Comparison of ENCODE assay signal across 2 cellular contexts in the genomic region with DNA sequence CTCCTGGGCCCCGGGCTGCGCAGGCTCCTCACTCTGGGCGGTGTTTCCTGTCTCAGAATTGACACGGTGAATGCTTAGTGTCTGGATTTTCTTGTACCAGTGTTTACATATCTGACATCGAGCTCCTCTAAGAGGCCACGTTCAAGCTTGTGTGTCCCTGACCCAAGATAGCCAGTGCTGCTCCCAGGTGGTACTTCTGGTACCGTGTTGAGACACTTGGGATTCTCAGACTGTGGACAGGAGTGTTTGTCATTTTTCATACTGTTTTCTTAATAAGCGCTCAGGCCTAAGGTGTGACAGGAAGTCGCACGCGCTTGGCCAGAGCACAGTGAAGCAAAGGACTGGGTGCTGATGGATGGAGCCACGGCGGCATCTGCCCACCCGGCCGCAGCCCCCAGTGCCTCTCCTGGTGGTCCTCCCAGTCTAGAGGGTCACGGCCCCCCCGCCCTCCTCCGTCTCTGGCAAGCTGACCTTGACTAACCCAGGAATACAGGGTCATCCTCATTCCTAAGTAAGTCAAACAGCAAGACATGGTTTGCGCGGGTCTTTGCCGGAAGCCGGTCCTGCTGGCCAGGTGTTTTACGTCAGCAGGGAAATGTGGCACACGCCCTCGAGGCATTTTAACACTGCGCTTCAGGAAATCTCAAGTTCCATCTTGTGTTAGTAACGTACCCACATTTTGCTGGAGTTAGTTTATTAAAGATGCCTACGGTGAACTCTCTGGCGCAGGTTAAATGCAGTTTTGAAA.
TF ChIP-seq lines count a peak whose summit lies in the region.

No MANE protein-coding gene starts in this region.

TF ChIP-seq in HepG2, 621 proteins besides CTCF, POLR2A, EP300 and RAD21 (continues in another document):
- TF ChIP-seq, protein P1, sequence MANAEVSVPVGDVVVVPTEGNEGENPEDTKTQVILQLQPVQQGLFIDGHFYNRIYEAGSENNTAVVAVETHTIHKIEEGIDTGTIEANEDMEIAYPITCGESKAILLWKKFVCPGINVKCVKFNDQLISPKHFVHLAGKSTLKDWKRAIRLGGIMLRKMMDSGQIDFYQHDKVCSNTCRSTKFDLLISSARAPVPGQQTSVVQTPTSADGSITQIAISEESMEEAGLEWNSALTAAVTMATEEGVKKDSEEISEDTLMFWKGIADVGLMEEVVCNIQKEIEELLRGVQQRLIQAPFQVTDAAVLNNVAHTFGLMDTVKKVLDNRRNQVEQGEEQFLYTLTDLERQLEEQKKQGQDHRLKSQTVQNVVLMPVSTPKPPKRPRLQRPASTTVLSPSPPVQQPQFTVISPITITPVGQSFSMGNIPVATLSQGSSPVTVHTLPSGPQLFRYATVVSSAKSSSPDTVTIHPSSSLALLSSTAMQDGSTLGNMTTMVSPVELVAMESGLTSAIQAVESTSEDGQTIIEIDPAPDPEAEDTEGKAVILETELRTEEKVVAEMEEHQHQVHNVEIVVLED (CRISPR knock-in tag; IDR thresholded peaks at IDR 0.05; ENCODE audit: borderline replicate concordance) = no peak
- TF ChIP-seq, protein P2, sequence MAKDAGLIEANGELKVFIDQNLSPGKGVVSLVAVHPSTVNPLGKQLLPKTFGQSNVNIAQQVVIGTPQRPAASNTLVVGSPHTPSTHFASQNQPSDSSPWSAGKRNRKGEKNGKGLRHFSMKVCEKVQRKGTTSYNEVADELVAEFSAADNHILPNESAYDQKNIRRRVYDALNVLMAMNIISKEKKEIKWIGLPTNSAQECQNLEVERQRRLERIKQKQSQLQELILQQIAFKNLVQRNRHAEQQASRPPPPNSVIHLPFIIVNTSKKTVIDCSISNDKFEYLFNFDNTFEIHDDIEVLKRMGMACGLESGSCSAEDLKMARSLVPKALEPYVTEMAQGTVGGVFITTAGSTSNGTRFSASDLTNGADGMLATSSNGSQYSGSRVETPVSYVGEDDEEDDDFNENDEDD (CRISPR knock-in tag; IDR thresholded peaks at IDR 0.05; ENCODE audit: borderline replicate concordance) = no peak
- TF ChIP-seq, protein P3, sequence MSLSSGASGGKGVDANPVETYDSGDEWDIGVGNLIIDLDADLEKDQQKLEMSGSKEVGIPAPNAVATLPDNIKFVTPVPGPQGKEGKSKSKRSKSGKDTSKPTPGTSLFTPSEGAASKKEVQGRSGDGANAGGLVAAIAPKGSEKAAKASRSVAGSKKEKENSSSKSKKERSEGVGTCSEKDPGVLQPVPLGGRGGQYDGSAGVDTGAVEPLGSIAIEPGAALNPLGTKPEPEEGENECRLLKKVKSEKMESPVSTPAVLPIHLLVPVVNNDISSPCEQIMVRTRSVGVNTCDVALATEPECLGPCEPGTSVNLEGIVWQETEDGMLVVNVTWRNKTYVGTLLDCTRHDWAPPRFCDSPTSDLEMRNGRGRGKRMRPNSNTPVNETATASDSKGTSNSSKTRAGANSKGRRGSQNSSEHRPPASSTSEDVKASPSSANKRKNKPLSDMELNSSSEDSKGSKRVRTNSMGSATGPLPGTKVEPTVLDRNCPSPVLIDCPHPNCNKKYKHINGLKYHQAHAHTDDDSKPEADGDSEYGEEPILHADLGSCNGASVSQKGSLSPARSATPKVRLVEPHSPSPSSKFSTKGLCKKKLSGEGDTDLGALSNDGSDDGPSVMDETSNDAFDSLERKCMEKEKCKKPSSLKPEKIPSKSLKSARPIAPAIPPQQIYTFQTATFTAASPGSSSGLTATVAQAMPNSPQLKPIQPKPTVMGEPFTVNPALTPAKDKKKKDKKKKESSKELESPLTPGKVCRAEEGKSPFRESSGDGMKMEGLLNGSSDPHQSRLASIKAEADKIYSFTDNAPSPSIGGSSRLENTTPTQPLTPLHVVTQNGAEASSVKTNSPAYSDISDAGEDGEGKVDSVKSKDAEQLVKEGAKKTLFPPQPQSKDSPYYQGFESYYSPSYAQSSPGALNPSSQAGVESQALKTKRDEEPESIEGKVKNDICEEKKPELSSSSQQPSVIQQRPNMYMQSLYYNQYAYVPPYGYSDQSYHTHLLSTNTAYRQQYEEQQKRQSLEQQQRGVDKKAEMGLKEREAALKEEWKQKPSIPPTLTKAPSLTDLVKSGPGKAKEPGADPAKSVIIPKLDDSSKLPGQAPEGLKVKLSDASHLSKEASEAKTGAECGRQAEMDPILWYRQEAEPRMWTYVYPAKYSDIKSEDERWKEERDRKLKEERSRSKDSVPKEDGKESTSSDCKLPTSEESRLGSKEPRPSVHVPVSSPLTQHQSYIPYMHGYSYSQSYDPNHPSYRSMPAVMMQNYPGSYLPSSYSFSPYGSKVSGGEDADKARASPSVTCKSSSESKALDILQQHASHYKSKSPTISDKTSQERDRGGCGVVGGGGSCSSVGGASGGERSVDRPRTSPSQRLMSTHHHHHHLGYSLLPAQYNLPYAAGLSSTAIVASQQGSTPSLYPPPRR (CRISPR knock-in tag; IDR thresholded peaks at IDR 0.05; ENCODE audit: borderline replicate concordance) = no peak
- TF ChIP-seq, protein P4, sequence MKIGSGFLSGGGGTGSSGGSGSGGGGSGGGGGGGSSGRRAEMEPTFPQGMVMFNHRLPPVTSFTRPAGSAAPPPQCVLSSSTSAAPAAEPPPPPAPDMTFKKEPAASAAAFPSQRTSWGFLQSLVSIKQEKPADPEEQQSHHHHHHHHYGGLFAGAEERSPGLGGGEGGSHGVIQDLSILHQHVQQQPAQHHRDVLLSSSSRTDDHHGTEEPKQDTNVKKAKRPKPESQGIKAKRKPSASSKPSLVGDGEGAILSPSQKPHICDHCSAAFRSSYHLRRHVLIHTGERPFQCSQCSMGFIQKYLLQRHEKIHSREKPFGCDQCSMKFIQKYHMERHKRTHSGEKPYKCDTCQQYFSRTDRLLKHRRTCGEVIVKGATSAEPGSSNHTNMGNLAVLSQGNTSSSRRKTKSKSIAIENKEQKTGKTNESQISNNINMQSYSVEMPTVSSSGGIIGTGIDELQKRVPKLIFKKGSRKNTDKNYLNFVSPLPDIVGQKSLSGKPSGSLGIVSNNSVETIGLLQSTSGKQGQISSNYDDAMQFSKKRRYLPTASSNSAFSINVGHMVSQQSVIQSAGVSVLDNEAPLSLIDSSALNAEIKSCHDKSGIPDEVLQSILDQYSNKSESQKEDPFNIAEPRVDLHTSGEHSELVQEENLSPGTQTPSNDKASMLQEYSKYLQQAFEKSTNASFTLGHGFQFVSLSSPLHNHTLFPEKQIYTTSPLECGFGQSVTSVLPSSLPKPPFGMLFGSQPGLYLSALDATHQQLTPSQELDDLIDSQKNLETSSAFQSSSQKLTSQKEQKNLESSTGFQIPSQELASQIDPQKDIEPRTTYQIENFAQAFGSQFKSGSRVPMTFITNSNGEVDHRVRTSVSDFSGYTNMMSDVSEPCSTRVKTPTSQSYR (CRISPR knock-in tag; IDR thresholded peaks at IDR 0.05; ENCODE audit: borderline replicate concordance) = no peak
- TF ChIP-seq AKAP8 (CRISPR knock-in tag; IDR thresholded peaks at IDR 0.05) (0 out of 2 replicates have a peak, but pooled peaks have one; percentile 37), SSRP1 (CRISPR knock-in tag; IDR thresholded peaks at IDR 0.05) (0 out of 2 replicates have a peak, but pooled peaks have one; percentile 8), TCF7L2 (IDR thresholded peaks at IDR 0.05; ENCODE audit: low read depth, low read length) (no peak), ZFYVE20 (CRISPR knock-in tag; IDR thresholded peaks at IDR 0.05; ENCODE audit: borderline replicate concordance, low read depth) (no peak), SIX1 (CRISPR knock-in tag; IDR thresholded peaks at IDR 0.05; ENCODE audit: borderline replicate concordance) (no peak)
- TF ChIP-seq, protein P5, sequence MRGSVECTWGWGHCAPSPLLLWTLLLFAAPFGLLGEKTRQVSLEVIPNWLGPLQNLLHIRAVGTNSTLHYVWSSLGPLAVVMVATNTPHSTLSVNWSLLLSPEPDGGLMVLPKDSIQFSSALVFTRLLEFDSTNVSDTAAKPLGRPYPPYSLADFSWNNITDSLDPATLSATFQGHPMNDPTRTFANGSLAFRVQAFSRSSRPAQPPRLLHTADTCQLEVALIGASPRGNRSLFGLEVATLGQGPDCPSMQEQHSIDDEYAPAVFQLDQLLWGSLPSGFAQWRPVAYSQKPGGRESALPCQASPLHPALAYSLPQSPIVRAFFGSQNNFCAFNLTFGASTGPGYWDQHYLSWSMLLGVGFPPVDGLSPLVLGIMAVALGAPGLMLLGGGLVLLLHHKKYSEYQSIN (CRISPR knock-in tag; IDR thresholded peaks at IDR 0.05; ENCODE audit: borderline replicate concordance) = no peak

TF ChIP-seq in K562, 482 proteins besides CTCF, POLR2A, EP300 and RAD21 (continues in another document):
- peak; percentile 14; the same call in 1 of the 2 replicates for TF ChIP-seq SUPT5H (IDR thresholded peaks at IDR 0.05)
- TF ChIP-seq, protein P6, sequence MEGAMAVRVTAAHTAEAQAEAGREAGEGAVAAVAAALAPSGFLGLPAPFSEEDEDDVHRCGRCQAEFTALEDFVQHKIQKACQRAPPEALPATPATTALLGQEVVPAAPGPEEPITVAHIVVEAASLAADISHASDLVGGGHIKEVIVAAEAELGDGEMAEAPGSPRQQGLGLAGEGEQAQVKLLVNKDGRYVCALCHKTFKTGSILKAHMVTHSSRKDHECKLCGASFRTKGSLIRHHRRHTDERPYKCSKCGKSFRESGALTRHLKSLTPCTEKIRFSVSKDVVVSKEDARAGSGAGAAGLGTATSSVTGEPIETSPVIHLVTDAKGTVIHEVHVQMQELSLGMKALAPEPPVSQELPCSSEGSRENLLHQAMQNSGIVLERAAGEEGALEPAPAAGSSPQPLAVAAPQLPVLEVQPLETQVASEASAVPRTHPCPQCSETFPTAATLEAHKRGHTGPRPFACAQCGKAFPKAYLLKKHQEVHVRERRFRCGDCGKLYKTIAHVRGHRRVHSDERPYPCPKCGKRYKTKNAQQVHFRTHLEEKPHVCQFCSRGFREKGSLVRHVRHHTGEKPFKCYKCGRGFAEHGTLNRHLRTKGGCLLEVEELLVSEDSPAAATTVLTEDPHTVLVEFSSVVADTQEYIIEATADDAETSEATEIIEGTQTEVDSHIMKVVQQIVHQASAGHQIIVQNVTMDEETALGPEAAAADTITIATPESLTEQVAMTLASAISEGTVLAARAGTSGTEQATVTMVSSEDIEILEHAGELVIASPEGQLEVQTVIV (CRISPR knock-in tag; IDR thresholded peaks at IDR 0.05; ENCODE audit: borderline replicate concordance) = no peak
- TF ChIP-seq NR3C1 (CRISPR knock-in tag; IDR thresholded peaks at IDR 0.05) = no peak
- no peak for TF ChIP-seq ZNF695 (CRISPR knock-in tag; IDR thresholded peaks at IDR 0.05)
- peak; percentile 18; the same call in 1 of the 2 replicates for TF ChIP-seq POLR2AphosphoS2 (IDR thresholded peaks at IDR 0.05; ENCODE audit: low read length)
- TF ChIP-seq CCNT2 (IDR thresholded peaks at IDR 0.05; ENCODE audit: borderline replicate concordance, extremely low read depth, insufficient read length, low read depth, low read length) = no peak
- TF ChIP-seq NCOA6 (IDR thresholded peaks at IDR 0.05) = no peak
- TF ChIP-seq, protein P7, sequence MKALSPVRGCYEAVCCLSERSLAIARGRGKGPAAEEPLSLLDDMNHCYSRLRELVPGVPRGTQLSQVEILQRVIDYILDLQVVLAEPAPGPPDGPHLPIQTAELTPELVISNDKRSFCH (CRISPR knock-in tag; IDR thresholded peaks at IDR 0.05) = no peak
- TF ChIP-seq, protein P7 (tag; IDR thresholded peaks at IDR 0.05) = no peak
- TF ChIP-seq BDP1 (IDR thresholded peaks at IDR 0.05; ENCODE audit: insufficient read depth, insufficient read length) = no peak
- no peak for TF ChIP-seq ZNF3 (CRISPR knock-in tag; IDR thresholded peaks at IDR 0.05)
- TF ChIP-seq, protein P8, sequence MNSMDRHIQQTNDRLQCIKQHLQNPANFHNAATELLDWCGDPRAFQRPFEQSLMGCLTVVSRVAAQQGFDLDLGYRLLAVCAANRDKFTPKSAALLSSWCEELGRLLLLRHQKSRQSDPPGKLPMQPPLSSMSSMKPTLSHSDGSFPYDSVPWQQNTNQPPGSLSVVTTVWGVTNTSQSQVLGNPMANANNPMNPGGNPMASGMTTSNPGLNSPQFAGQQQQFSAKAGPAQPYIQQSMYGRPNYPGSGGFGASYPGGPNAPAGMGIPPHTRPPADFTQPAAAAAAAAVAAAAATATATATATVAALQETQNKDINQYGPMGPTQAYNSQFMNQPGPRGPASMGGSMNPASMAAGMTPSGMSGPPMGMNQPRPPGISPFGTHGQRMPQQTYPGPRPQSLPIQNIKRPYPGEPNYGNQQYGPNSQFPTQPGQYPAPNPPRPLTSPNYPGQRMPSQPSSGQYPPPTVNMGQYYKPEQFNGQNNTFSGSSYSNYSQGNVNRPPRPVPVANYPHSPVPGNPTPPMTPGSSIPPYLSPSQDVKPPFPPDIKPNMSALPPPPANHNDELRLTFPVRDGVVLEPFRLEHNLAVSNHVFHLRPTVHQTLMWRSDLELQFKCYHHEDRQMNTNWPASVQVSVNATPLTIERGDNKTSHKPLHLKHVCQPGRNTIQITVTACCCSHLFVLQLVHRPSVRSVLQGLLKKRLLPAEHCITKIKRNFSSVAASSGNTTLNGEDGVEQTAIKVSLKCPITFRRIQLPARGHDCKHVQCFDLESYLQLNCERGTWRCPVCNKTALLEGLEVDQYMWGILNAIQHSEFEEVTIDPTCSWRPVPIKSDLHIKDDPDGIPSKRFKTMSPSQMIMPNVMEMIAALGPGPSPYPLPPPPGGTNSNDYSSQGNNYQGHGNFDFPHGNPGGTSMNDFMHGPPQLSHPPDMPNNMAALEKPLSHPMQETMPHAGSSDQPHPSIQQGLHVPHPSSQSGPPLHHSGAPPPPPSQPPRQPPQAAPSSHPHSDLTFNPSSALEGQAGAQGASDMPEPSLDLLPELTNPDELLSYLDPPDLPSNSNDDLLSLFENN (IDR thresholded peaks at IDR 0.05; ENCODE audit: low read depth in 2 of 2, low read length in 2 of 2) = no peak
- TF ChIP-seq CREM (IDR thresholded peaks at IDR 0.05; ENCODE audit: low read depth) = no peak
- TF ChIP-seq HEY1 (CRISPR knock-in tag; IDR thresholded peaks at IDR 0.05; ENCODE audit: borderline replicate concordance) = no peak
- TF ChIP-seq ZSCAN32 (CRISPR knock-in tag; IDR thresholded peaks at IDR 0.05) = no peak
- TF ChIP-seq, protein P9, sequence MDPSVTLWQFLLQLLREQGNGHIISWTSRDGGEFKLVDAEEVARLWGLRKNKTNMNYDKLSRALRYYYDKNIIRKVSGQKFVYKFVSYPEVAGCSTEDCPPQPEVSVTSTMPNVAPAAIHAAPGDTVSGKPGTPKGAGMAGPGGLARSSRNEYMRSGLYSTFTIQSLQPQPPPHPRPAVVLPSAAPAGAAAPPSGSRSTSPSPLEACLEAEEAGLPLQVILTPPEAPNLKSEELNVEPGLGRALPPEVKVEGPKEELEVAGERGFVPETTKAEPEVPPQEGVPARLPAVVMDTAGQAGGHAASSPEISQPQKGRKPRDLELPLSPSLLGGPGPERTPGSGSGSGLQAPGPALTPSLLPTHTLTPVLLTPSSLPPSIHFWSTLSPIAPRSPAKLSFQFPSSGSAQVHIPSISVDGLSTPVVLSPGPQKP (CRISPR knock-in tag; IDR thresholded peaks at IDR 0.05) = no peak
- TF ChIP-seq SREBF1 (IDR thresholded peaks at IDR 0.05; ENCODE audit: borderline replicate concordance, low read depth, low read length) = no peak
- TF ChIP-seq NUFIP1 (IDR thresholded peaks at IDR 0.05; ENCODE audit: partially characterized antibody) = no peak
- no peak for TF ChIP-seq MECOM (CRISPR knock-in tag; IDR thresholded peaks at IDR 0.05)
- no peak for TF ChIP-seq BRF1 (IDR thresholded peaks at IDR 0.05; ENCODE audit: borderline replicate concordance, extremely low read depth, insufficient read length)
- no peak for TF ChIP-seq L3MBTL2 (IDR thresholded peaks at IDR 0.05)
- TF ChIP-seq ZNF780A (CRISPR knock-in tag; IDR thresholded peaks at IDR 0.05) = no peak
- TF ChIP-seq RB1 (IDR thresholded peaks at IDR 0.05; ENCODE audit: low read depth) = no peak
